In the genomic region with DNA sequence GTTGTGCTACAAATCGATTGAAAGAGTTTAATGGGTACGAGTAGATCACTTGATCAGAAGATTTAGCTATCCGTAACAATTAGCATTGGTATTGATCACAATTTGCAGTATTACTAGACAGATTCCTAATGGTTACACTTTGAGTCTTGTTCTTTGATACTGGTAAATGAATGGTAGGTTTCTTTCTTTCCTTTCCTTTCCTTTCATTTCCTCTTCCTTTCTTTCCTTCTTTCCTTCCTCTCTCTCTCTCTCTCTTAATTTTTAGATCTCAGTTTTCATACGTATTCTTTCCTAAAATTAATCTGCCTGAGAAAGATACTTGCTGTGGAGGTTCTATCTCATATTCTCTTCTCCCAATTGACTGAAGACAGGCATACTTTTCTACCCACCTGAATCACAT, we compare ENCODE assay signal across 28 cellular contexts. TPM values are rescaled to one million over a fixed set of nuclear protein-coding genes. Genes with fewer than 3 reads are reported as not detected.
DNase-seq lines count a peak whose midpoint lies in the region; ATAC-seq, FAIRE-seq and TF ChIP-seq lines count a peak whose summit lies in the region.
"Had no signal": no experiment of that assay in that cellular context is flagged by ENCODE, and none has a peak within 500 bp of the region (broad histone marks: within the 10 kb centered on the region; RNA-seq: fewer than 3 reads in every experiment).

No MANE protein-coding gene starts in this region.

- peaks cover 35% of the 10 kb centered on the region for H3K4me1 Mint-ChIP-seq in Caco-2 (ENCODE audit: low read depth, unreplicated experiment)
- no peaks in the 10 kb centered on the region for H3K4me1 Mint-ChIP-seq in WTC11
- H3K4me1 Mint-ChIP-seq in progenitor cell of endocrine pancreas (ENCODE audit: low read depth): peaks cover 35% of the 10 kb centered on the region
- H3K4me1 Mint-ChIP-seq: GM23338, H9 had no signal

- CTCF ChIA-PET in Caco-2 (lab: Charles Lee): interaction anchor here (1.3 kb wide), 1 partner anchor 56 kb away, joined by 5 read pairs; no protein-coding TSS in a partner anchor
- CTCF ChIA-PET in WTC11 (lab: Charles Lee): no interaction called here

- no peaks in the 10 kb centered on the region for H3K27me3 ChIP-seq in Caco-2 (replicated peaks; ENCODE audit: control insufficient read depth, insufficient read depth, low read length)
- H3K27me3 ChIP-seq: SJCRH30 had no signal

- H3K9me3 Mint-ChIP-seq in Caco-2 (ENCODE audit: unreplicated experiment) (no peaks in the 10 kb centered on the region), WTC11 (no peaks in the 10 kb centered on the region), progenitor cell of endocrine pancreas (ENCODE audit: low read depth) (no peaks in the 10 kb centered on the region)
- H3K9me3 Mint-ChIP-seq: CD4-positive, alpha-beta memory T cell; GM23338; H9; HFFc6 had no signal

- H3K4me3 Mint-ChIP-seq in Caco-2 (ENCODE audit: unreplicated experiment): no peak overlapping the region
- H3K4me3 Mint-ChIP-seq in WTC11: no peak overlapping the region
- H3K4me3 Mint-ChIP-seq in progenitor cell of endocrine pancreas (ENCODE audit: low read depth): peak overlapping the region; percentile 22
- H3K4me3 Mint-ChIP-seq: CD4-positive, alpha-beta memory T cell; GM23338; H9; HFFc6 had no signal

- H3K27ac Mint-ChIP-seq in Caco-2 (ENCODE audit: unreplicated experiment): peak overlapping the region; percentile 14
- peak overlapping the region; percentile 11; the same call in 1 of the 2 replicates for H3K27ac Mint-ChIP-seq in WTC11
- H3K27ac Mint-ChIP-seq in progenitor cell of endocrine pancreas: peak overlapping the region; percentile 64
- H3K27ac Mint-ChIP-seq: CD4-positive, alpha-beta memory T cell; GM23338; HFFc6 had no signal

- no peak for TF ChIP-seq POLR2A in GM12892 (IDR thresholded peaks at IDR 0.05; ENCODE audit: low read depth, low read length)

- peaks cover 54% of the 10 kb centered on the region for H3K4me1 ChIP-seq in Caco-2

- intact Hi-C loops in Caco-2 (cut with micrococcal nuclease; ENCODE audit: unreplicated experiment): no loop called here
- intact Hi-C loops in posterior cingulate gyrus (cut with DNase I): no loop called here
- intact Hi-C loops in posterior vena cava (cut with DNase I): no loop called here

- no peak for FAIRE-seq in GM12892 (lab: Jason Lieb, UNC)
- FAIRE-seq: GM18507 had no signal

- no peaks in the 10 kb centered on the region; the same call in 1 of the 2 replicates for H3K36me3 ChIP-seq in Caco-2 (ENCODE audit: control insufficient read depth, insufficient read depth, low read length)

- 0 out of 2 replicates have a peak, but pooled peaks cover 4% of the 10 kb centered on the region for H3K9me3 ChIP-seq in Caco-2
- H3K9me3 ChIP-seq: SJCRH30 had no signal

- POLR2A ChIA-PET in Caco-2 (lab: Charles Lee): interaction anchor here (1.2 kb wide), 1 partner anchor 9 kb away, joined by 3 read pairs; no protein-coding TSS in a partner anchor
- POLR2A ChIA-PET in WTC11 (lab: Charles Lee): interaction anchor here (0.7 kb wide), 1 partner anchor 144 kb away, joined by 3 read pairs; no protein-coding TSS in a partner anchor

- TF ChIP-seq CTCF in Caco-2 (IDR thresholded peaks at IDR 0.05; ENCODE audit: insufficient read depth in 1 of 2, low read depth in 1 of 2, low read length in 1 of 2, severe bottlenecking in 1 of 2, unreplicated experiment in 1 of 2) (no peak), WTC11 (IDR thresholded peaks at IDR 0.05) (no peak), progenitor cell of endocrine pancreas (IDR thresholded peaks at IDR 0.05; ENCODE audit: unreplicated experiment) (no peak)

- no TSS peak for BruUV-seq in Caco-2 (replicated peaks; lab: Mats Ljungman, UMichigan)

- no peak for ATAC-seq in WTC11
- ATAC-seq in left lobe of liver: peak; percentile 33
- ATAC-seq: GM23338, Right ventricle myocardium inferior had no signal

- H3K27me3 Mint-ChIP-seq in Caco-2 (ENCODE audit: insufficient read depth, unreplicated experiment): no peaks in the 10 kb centered on the region
- H3K27me3 Mint-ChIP-seq in WTC11 (ENCODE audit: low read depth): no peaks in the 10 kb centered on the region
- no peaks in the 10 kb centered on the region for H3K27me3 Mint-ChIP-seq in progenitor cell of endocrine pancreas
- H3K27me3 Mint-ChIP-seq: CD4-positive, alpha-beta memory T cell had no signal

- no peak overlapping the region for H3K4me3 ChIP-seq in Caco-2 (ENCODE audit: low read depth, low read length)
- H3K4me3 ChIP-seq: GM23338, PC-9, SJCRH30 had no signal

- no peak for DNase-seq in Caco-2
- no peak for DNase-seq in WTC11 (ENCODE audit: low spot score)
- DNase-seq in left lobe of liver (ENCODE audit: low spot score): no peak
- no peak for DNase-seq in progenitor cell of endocrine pancreas (ENCODE audit: low spot score, unreplicated experiment)
- no peak for DNase-seq in DMS114 treated with DMSO at 0.1 percent for 48 hours (lab: John Stamatoyannopoulos, UW; ENCODE audit: unreplicated experiment)
- DNase-seq in posterior cingulate gyrus: no peak
- no peak for DNase-seq in posterior vena cava (ENCODE audit: low spot score)
- DNase-seq in GM12892 (ENCODE audit: insufficient read length): no peak
- DNase-seq: AML-193; C1 segment of cervical spinal cord; CD4-positive, alpha-beta memory T cell; COR-L47; DMS 273 treated with DMSO at 0.1 percent for 48 hours; DND-41; H9; HFFc6; NCI-H1092; NCI-H1436; NCI-H187; NCI-H2171 treated with DMSO at 0.1 percent for 48 hours; NCI-H524; NCI-H82; NK-92 treated with Interleukin-12 subunit alpha and Interleukin-12 subunit beta, amount 100 ng/mL, for 24 hours; PC-9; SJCRH30 had no signal

- H3K36me3 Mint-ChIP-seq in Caco-2 (ENCODE audit: insufficient read depth, unreplicated experiment) (peaks cover 7% of the 10 kb centered on the region), WTC11 (no peaks in the 10 kb centered on the region), progenitor cell of endocrine pancreas (ENCODE audit: insufficient read depth) (peaks cover 11% of the 10 kb centered on the region)

TF ChIP-seq in WTC11, 78 proteins besides CTCF, POLR2A, EP300 and RAD21 (continues in another document):
- TF ChIP-seq, protein P1, sequence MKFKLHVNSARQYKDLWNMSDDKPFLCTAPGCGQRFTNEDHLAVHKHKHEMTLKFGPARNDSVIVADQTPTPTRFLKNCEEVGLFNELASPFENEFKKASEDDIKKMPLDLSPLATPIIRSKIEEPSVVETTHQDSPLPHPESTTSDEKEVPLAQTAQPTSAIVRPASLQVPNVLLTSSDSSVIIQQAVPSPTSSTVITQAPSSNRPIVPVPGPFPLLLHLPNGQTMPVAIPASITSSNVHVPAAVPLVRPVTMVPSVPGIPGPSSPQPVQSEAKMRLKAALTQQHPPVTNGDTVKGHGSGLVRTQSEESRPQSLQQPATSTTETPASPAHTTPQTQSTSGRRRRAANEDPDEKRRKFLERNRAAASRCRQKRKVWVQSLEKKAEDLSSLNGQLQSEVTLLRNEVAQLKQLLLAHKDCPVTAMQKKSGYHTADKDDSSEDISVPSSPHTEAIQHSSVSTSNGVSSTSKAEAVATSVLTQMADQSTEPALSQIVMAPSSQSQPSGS (CRISPR knock-in tag; IDR thresholded peaks at IDR 0.05; ENCODE audit: borderline replicate concordance, low read depth): no peak
- TF ChIP-seq, protein P2, sequence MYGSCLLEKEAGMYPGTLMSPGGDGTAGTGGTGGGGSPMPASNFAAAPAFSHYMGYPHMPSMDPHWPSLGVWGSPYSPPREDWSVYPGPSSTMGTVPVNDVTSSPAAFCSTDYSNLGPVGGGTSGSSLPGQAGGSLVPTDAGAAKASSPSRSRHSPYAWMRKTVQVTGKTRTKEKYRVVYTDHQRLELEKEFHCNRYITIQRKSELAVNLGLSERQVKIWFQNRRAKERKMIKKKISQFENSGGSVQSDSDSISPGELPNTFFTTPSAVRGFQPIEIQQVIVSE (CRISPR knock-in tag; IDR thresholded peaks at IDR 0.05; ENCODE audit: borderline replicate concordance): no peak
- TF ChIP-seq, protein P3, sequence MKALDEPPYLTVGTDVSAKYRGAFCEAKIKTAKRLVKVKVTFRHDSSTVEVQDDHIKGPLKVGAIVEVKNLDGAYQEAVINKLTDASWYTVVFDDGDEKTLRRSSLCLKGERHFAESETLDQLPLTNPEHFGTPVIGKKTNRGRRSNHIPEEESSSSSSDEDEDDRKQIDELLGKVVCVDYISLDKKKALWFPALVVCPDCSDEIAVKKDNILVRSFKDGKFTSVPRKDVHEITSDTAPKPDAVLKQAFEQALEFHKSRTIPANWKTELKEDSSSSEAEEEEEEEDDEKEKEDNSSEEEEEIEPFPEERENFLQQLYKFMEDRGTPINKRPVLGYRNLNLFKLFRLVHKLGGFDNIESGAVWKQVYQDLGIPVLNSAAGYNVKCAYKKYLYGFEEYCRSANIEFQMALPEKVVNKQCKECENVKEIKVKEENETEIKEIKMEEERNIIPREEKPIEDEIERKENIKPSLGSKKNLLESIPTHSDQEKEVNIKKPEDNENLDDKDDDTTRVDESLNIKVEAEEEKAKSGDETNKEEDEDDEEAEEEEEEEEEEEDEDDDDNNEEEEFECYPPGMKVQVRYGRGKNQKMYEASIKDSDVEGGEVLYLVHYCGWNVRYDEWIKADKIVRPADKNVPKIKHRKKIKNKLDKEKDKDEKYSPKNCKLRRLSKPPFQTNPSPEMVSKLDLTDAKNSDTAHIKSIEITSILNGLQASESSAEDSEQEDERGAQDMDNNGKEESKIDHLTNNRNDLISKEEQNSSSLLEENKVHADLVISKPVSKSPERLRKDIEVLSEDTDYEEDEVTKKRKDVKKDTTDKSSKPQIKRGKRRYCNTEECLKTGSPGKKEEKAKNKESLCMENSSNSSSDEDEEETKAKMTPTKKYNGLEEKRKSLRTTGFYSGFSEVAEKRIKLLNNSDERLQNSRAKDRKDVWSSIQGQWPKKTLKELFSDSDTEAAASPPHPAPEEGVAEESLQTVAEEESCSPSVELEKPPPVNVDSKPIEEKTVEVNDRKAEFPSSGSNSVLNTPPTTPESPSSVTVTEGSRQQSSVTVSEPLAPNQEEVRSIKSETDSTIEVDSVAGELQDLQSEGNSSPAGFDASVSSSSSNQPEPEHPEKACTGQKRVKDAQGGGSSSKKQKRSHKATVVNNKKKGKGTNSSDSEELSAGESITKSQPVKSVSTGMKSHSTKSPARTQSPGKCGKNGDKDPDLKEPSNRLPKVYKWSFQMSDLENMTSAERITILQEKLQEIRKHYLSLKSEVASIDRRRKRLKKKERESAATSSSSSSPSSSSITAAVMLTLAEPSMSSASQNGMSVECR (CRISPR knock-in tag; IDR thresholded peaks at IDR 0.05; ENCODE audit: borderline replicate concordance): no peak

RNA-seq across cellular contexts. Expression of a gene that starts 17.9 kb away (rescaled TPM):
- total RNA-seq in Caco-2 (2022) (127 and 149 TPM in 2 replicates), WTC11 (2021) (36.1 to 43.0 TPM (median 40.1 TPM) in 3 replicates), left lobe of liver (33.8 TPM), progenitor cell of endocrine pancreas (123 and 124 TPM in 2 replicates), posterior vena cava (10 to 100 TPM; 39.8 to 40.4 TPM)
- polyA plus RNA-seq in GM12892 (2012; ENCODE audit: missing spikeins): 4.4 TPM

Comparison
In these comparisons a context has a peak if more than half of its experiments do, and no peak if none do; other contexts are left out.
1. H3K27ac Mint-ChIP-seq: peak in every context shown above with its lines; median percentile 64 in progenitor cell of endocrine pancreas; 14 in Caco-2; 11 in WTC11.